ENCODE assay signal across 13 cellular contexts in the genomic region with DNA sequence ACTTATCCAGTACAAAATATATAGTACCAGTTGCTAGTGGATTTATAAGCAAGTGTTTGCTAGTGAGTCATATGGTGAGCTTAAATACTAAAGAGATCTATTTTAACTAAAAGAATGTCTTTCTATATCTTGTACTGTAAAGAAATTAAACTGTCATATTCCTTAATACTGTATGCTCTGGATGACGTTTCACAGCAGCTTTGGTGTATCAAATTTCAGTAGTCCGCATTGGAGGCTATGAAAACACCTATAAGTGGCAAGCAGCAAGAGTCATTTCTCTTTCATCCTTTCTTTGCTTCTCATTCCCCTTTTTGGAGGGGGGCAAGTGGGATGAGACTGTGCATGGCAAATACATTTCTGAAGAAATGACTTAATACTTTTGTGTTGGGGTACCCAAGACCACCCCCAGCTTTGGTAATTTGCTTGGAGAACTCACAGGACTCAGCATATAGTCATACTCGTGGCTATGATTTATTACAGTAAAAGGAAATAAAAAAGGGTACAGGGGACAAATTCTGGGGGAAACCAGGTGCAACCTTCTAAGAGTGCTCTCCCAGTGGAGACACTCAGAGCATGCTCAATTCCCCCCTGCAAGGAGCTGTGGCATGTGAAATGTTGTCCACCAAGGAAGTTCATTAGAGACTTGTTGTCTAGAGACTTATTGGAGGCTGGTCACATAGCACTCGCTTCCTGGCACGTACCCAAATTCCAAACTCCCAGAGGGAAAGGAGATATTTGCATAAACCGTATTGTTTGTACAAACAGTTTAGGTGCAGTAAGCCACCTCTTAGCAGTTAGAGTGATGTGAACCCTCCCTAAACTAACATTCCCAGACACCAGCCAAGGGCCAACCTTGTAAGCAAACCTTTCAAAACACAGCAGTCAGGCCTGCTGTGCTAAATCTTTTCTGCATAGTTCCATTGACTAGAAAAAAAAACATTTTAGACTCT.
DNase-seq lines count a peak whose midpoint lies in the region; FAIRE-seq and TF ChIP-seq lines count a peak whose summit lies in the region.
"Had no signal": no experiment of that assay in that cellular context is flagged by ENCODE, and none has a peak within 500 bp of the region (broad histone marks: within the 10 kb centered on the region; RNA-seq: fewer than 3 reads in every experiment).

No MANE protein-coding gene starts in this region.

- no peaks in the 10 kb centered on the region for H3K27me3 ChIP-seq in subcutaneous abdominal adipose tissue (ENCODE audit: control insufficient read depth in 5 of 5, insufficient read depth in 4 of 5, low read length in 5 of 5)

- FAIRE-seq in D721Med (lab: Jason Lieb, UNC) = no peak
- FAIRE-seq: GM19239, keratinocyte had no signal

- DNase-seq in NCI-H2171 treated with DMSO at 0.1 percent for 48 hours (lab: John Stamatoyannopoulos, UW) (peak; percentile 69), NCI-H2171 (lab: John Stamatoyannopoulos, UW) (no peak), NCI-H69 (lab: John Stamatoyannopoulos, UW) (peak; percentile 83), chondrocyte (ENCODE audit: low spot score) (no peak), activated gamma-delta T cell (lab: John Stamatoyannopoulos, UW) (no peak), D721Med (ENCODE audit: insufficient read length, low spot score) (no peak), CD1c-positive myeloid dendritic cell (ENCODE audit: extremely low spot score) (no peak)
- DNase-seq: NCI-H1694; stimulated activated CD4-positive, alpha-beta T cell treated with anti-CD3 and anti-CD28 coated beads, Interleukin-2, amount 100 ng/mL, for 24 hours; T-helper 1 cell had no signal

- H3K4me1 Mint-ChIP-seq in chondrocyte (ENCODE audit: low read depth) = peaks cover 30% of the 10 kb centered on the region

- no peak overlapping the region for H3K4me3 Mint-ChIP-seq in chondrocyte (ENCODE audit: unreplicated experiment)

- no peaks in the 10 kb centered on the region for H3K27me3 Mint-ChIP-seq in chondrocyte (ENCODE audit: low read depth)

- H3K36me3 ChIP-seq in subcutaneous abdominal adipose tissue (ENCODE audit: control insufficient read depth in 5 of 5, insufficient read depth in 5 of 5, low read length in 5 of 5) = peaks cover 0 to 3% (median 0%) of the 10 kb centered on the region in 5 donors

- TF ChIP-seq CTCF in chondrocyte (IDR thresholded peaks at IDR 0.05) (no peak), D721Med (IDR thresholded peaks at IDR 0.05; ENCODE audit: insufficient read depth, missing control alignments) (no peak)

- no peaks in the 10 kb centered on the region for H3K9me3 ChIP-seq in subcutaneous abdominal adipose tissue (ENCODE audit: control insufficient read depth in 5 of 5, low read length in 5 of 5)

- no peak overlapping the region for H3K9ac ChIP-seq in subcutaneous abdominal adipose tissue (ENCODE audit: low read length in 5 of 5)

- H3K9me3 Mint-ChIP-seq in chondrocyte (ENCODE audit: low read depth) = no peaks in the 10 kb centered on the region

- H3K4me3 ChIP-seq in subcutaneous abdominal adipose tissue (ENCODE audit: low read depth in 1 of 5, low read length in 5 of 5) = no peak overlapping the region

- peak overlapping the region; percentile 14 for H3K27ac ChIP-seq in subcutaneous abdominal adipose tissue (ENCODE audit: low read depth, low read length)

- peaks cover 0 to 25% (median 11%) of the 10 kb centered on the region in 5 donors for H3K4me1 ChIP-seq in subcutaneous abdominal adipose tissue (ENCODE audit: control insufficient read depth in 5 of 5, insufficient read depth in 5 of 5, low read length in 5 of 5)

- H3K36me3 Mint-ChIP-seq in chondrocyte (ENCODE audit: low read depth) = peaks cover 3% of the 10 kb centered on the region

- peak overlapping the region; percentile 17 for H3K27ac Mint-ChIP-seq in chondrocyte (ENCODE audit: unreplicated experiment)

Comparison
In these comparisons a context has a peak if more than half of its experiments do, and no peak if none do; other contexts are left out.
1. DNase-seq: peak in NCI-H2171 treated with DMSO at 0.1 percent for 48 hours (single experiment) and NCI-H69 (single experiment); none in NCI-H2171 (single experiment), chondrocyte (single experiment), activated gamma-delta T cell (single experiment), D721Med (single experiment) and CD1c-positive myeloid dendritic cell (single experiment).